In genomic region chr1:34982820-34983376, GRCh38 we compare ENCODE assay signal across 12 cellular contexts. TPM values are rescaled to one million over a fixed set of nuclear protein-coding genes. Genes with fewer than 3 reads are reported as not detected.
DNase-seq lines count a peak whose midpoint lies in the region; ATAC-seq and TF ChIP-seq lines count a peak whose summit lies in the region.
"Had no signal": no experiment of that assay in that cellular context is flagged by ENCODE, and none has a peak within 500 bp of the region (broad histone marks: within the 10 kb centered on the region; RNA-seq: fewer than 3 reads in every experiment).

No MANE protein-coding gene starts in this region.

- DNase-seq in activated CD4-positive, alpha-beta T cell treated with anti-CD3 and anti-CD28 coated beads, Interleukin-2, amount 10 ng/mL, durations not matched to agents 7 days and 5 days: no peak
- no peak for DNase-seq in activated CD4-positive, alpha-beta T cell treated with anti-CD3 and anti-CD28 coated beads, Interleukin-2, amount 50 U/mL, for 48 hours
- no peak for DNase-seq in activated T-helper 1 cell treated with anti-CD3 and anti-CD28 coated beads, Interleukin-12 subunit alpha, Interleukin-12 subunit beta, Interleukin-2, Interleukin-4 antibody, amounts not matched to agents 30 ng/mL and 10 ng/mL and 1 ng/mL, durations not matched to agents 14 hours and 24 hours and 36 hours (ENCODE audit: low spot score)
- DNase-seq in nephron progenitor cell: no peak
- no peak for DNase-seq in AG20443 (ENCODE audit: low spot score)
- DNase-seq in central memory CD4-positive, alpha-beta T cell: no peak
- DNase-seq: activated gamma-delta T cell treated with Interleukin-2 at 50 U/mL for 16 hours, MM.1S, NCI-H526 treated with DMSO at 0.1 percent for 48 hours, SHP77 treated with DMSO at 0.1 percent for 48 hours had no signal

- H3K4me3 Mint-ChIP-seq in activated CD4-positive, alpha-beta T cell treated with anti-CD3 and anti-CD28 coated beads, Interleukin-2, amount 10 ng/mL, durations not matched to agents 7 days and 5 days: peak overlapping the region; percentile 40
- H3K4me3 Mint-ChIP-seq in activated T-helper 1 cell treated with anti-CD3 and anti-CD28 coated beads, Interleukin-12 subunit alpha, Interleukin-12 subunit beta, Interleukin-2, Interleukin-4 antibody, amounts not matched to agents 30 ng/mL and 10 ng/mL and 1 ng/mL, durations not matched to agents 14 hours and 24 hours and 36 hours: peak overlapping the region; percentile 60
- peak overlapping the region; percentile 49 for H3K4me3 Mint-ChIP-seq in nephron progenitor cell

- peaks cover 19% of the 10 kb centered on the region for H3K36me3 Mint-ChIP-seq in activated CD4-positive, alpha-beta T cell treated with anti-CD3 and anti-CD28 coated beads, Interleukin-2, amount 10 ng/mL, durations not matched to agents 7 days and 5 days (ENCODE audit: low read depth)
- H3K36me3 Mint-ChIP-seq in activated T-helper 1 cell treated with anti-CD3 and anti-CD28 coated beads, Interleukin-12 subunit alpha, Interleukin-12 subunit beta, Interleukin-2, Interleukin-4 antibody, amounts not matched to agents 30 ng/mL and 10 ng/mL and 1 ng/mL, durations not matched to agents 14 hours and 24 hours and 36 hours (ENCODE audit: low read depth): peaks cover 7% of the 10 kb centered on the region
- peaks cover 8% of the 10 kb centered on the region for H3K36me3 Mint-ChIP-seq in nephron progenitor cell (ENCODE audit: low read depth)

- no peak for TF ChIP-seq CTCF in nephron progenitor cell (IDR thresholded peaks at IDR 0.05)

- H3K4me1 Mint-ChIP-seq in activated CD4-positive, alpha-beta T cell treated with anti-CD3 and anti-CD28 coated beads, Interleukin-2, amount 10 ng/mL, durations not matched to agents 7 days and 5 days: peaks cover 37% of the 10 kb centered on the region
- peaks cover 33% of the 10 kb centered on the region for H3K4me1 Mint-ChIP-seq in activated T-helper 1 cell treated with anti-CD3 and anti-CD28 coated beads, Interleukin-12 subunit alpha, Interleukin-12 subunit beta, Interleukin-2, Interleukin-4 antibody, amounts not matched to agents 30 ng/mL and 10 ng/mL and 1 ng/mL, durations not matched to agents 14 hours and 24 hours and 36 hours (ENCODE audit: low read depth)
- H3K4me1 Mint-ChIP-seq in nephron progenitor cell: peaks cover 17% of the 10 kb centered on the region

- intact Hi-C loops in activated T-helper 1 cell treated with anti-CD3 and anti-CD28 coated beads, Interleukin-12 subunit alpha, Interleukin-12 subunit beta, Interleukin-2, Interleukin-4 antibody, amounts not matched to agents 30 ng/mL and 10 ng/mL and 1 ng/mL, durations not matched to agents 14 hours and 24 hours and 36 hours (cut with micrococcal nuclease): no loop called here

- CTCF ChIA-PET in activated CD4-positive, alpha-beta T cell treated with anti-CD3 and anti-CD28 coated beads, Interleukin-2, amount 10 ng/mL, durations not matched to agents 7 days and 5 days (lab: Charles Lee): interaction anchor here (1.8 to 2.8 kb wide), 2 partner anchors 8 to 50 kb away, joined by 4 to 8 read pairs; partner anchors contain the start of gene ZMYM6

- POLR2A ChIA-PET in activated CD4-positive, alpha-beta T cell treated with anti-CD3 and anti-CD28 coated beads, Interleukin-2, amount 10 ng/mL, durations not matched to agents 7 days and 5 days (lab: Charles Lee): interaction anchor here (0.6 kb wide), 1 partner anchor 514 kb away, joined by 4 read pairs; no protein-coding TSS in a partner anchor

- H3K9me3 Mint-ChIP-seq in activated CD4-positive, alpha-beta T cell treated with anti-CD3 and anti-CD28 coated beads, Interleukin-2, amount 10 ng/mL, durations not matched to agents 7 days and 5 days: no peaks in the 10 kb centered on the region
- H3K9me3 Mint-ChIP-seq in activated T-helper 1 cell treated with anti-CD3 and anti-CD28 coated beads, Interleukin-12 subunit alpha, Interleukin-12 subunit beta, Interleukin-2, Interleukin-4 antibody, amounts not matched to agents 30 ng/mL and 10 ng/mL and 1 ng/mL, durations not matched to agents 14 hours and 24 hours and 36 hours: no peaks in the 10 kb centered on the region
- H3K9me3 Mint-ChIP-seq in nephron progenitor cell: no peaks in the 10 kb centered on the region

- peak; percentile 40 for ATAC-seq in HG02610 (IDR thresholded peaks at IDR 0.05; ENCODE audit: unreplicated experiment)
- no peak for ATAC-seq in GM18511 (IDR thresholded peaks at IDR 0.05; ENCODE audit: unreplicated experiment)

- no peaks in the 10 kb centered on the region for H3K27me3 Mint-ChIP-seq in activated CD4-positive, alpha-beta T cell treated with anti-CD3 and anti-CD28 coated beads, Interleukin-2, amount 10 ng/mL, durations not matched to agents 7 days and 5 days
- H3K27me3 Mint-ChIP-seq in activated T-helper 1 cell treated with anti-CD3 and anti-CD28 coated beads, Interleukin-12 subunit alpha, Interleukin-12 subunit beta, Interleukin-2, Interleukin-4 antibody, amounts not matched to agents 30 ng/mL and 10 ng/mL and 1 ng/mL, durations not matched to agents 14 hours and 24 hours and 36 hours (ENCODE audit: insufficient read depth): no peaks in the 10 kb centered on the region
- H3K27me3 Mint-ChIP-seq in nephron progenitor cell (ENCODE audit: low read depth, poor library complexity): peaks cover 11% of the 10 kb centered on the region

- no peak overlapping the region for H3K27ac Mint-ChIP-seq in activated CD4-positive, alpha-beta T cell treated with anti-CD3 and anti-CD28 coated beads, Interleukin-2, amount 10 ng/mL, durations not matched to agents 7 days and 5 days
- H3K27ac Mint-ChIP-seq in activated T-helper 1 cell treated with anti-CD3 and anti-CD28 coated beads, Interleukin-12 subunit alpha, Interleukin-12 subunit beta, Interleukin-2, Interleukin-4 antibody, amounts not matched to agents 30 ng/mL and 10 ng/mL and 1 ng/mL, durations not matched to agents 14 hours and 24 hours and 36 hours: no peak overlapping the region
- no peak overlapping the region for H3K27ac Mint-ChIP-seq in nephron progenitor cell

RNA-seq across cellular contexts. Expression of gene TMEM35B, which starts 2.2 kb away (rescaled TPM):
- total RNA-seq in activated CD4-positive, alpha-beta T cell treated with anti-CD3 and anti-CD28 coated beads, Interleukin-2, amount 10 ng/mL, durations not matched to agents 7 days and 5 days: 10 to 100 TPM; 34.5 to 35.9 TPM
- total RNA-seq in activated T-helper 1 cell treated with anti-CD3 and anti-CD28 coated beads, Interleukin-12 subunit alpha, Interleukin-12 subunit beta, Interleukin-2, Interleukin-4 antibody, amounts not matched to agents 30 ng/mL and 10 ng/mL and 1 ng/mL, durations not matched to agents 14 hours and 24 hours and 36 hours: 22.1 and 22.6 TPM in 2 replicates

RNA-seq across cellular contexts. Expression of gene ZMYM6, which starts 48.8 kb away (rescaled TPM):
- total RNA-seq in activated CD4-positive, alpha-beta T cell treated with anti-CD3 and anti-CD28 coated beads, Interleukin-2, amount 10 ng/mL, durations not matched to agents 7 days and 5 days: 10 to 100 TPM; 21.2 to 24.3 TPM
- 20.7 and 24.6 TPM in 2 replicates for total RNA-seq in activated T-helper 1 cell treated with anti-CD3 and anti-CD28 coated beads, Interleukin-12 subunit alpha, Interleukin-12 subunit beta, Interleukin-2, Interleukin-4 antibody, amounts not matched to agents 30 ng/mL and 10 ng/mL and 1 ng/mL, durations not matched to agents 14 hours and 24 hours and 36 hours

RNA-seq across cellular contexts. Expression of gene DLGAP3, which starts 53.4 kb away (rescaled TPM):
- under 1 TPM; 0.33 to 0.40 TPM for total RNA-seq in activated CD4-positive, alpha-beta T cell treated with anti-CD3 and anti-CD28 coated beads, Interleukin-2, amount 10 ng/mL, durations not matched to agents 7 days and 5 days
- total RNA-seq in activated T-helper 1 cell treated with anti-CD3 and anti-CD28 coated beads, Interleukin-12 subunit alpha, Interleukin-12 subunit beta, Interleukin-2, Interleukin-4 antibody, amounts not matched to agents 30 ng/mL and 10 ng/mL and 1 ng/mL, durations not matched to agents 14 hours and 24 hours and 36 hours: 0.65 and 0.93 TPM in 2 replicates
